Comparison of ENCODE assay signal across 9 cellular contexts in genomic region chr1:110872366-110872744, GRCh38. TPM values are rescaled to one million over a fixed set of nuclear protein-coding genes. Genes with fewer than 3 reads are reported as not detected.
DNase-seq lines count a peak whose midpoint lies in the region; ATAC-seq and FAIRE-seq lines count a peak whose summit lies in the region.
"Had no signal": no experiment of that assay in that cellular context is flagged by ENCODE, and none has a peak within 500 bp of the region (broad histone marks: within the 10 kb centered on the region; RNA-seq: fewer than 3 reads in every experiment).

No MANE protein-coding gene starts in this region.

- H3K4me1 Mint-ChIP-seq in activated T-helper 17 cell treated with anti-CD3 and anti-CD28 coated beads, Interleukin-2, amount 50 U/mL, for 72 hours, result peaks cover 16% of the 10 kb centered on the region

- H3K27ac ChIP-seq in small intestine (ENCODE audit: low read depth in 1 of 2, low read length in 1 of 2), result peak overlapping the region; percentile 8 to 89
- H3K27ac ChIP-seq: cardiac muscle cell had no signal

- H3K4me3 ChIP-seq in small intestine (ENCODE audit: low read depth in 1 of 2, low read length in 2 of 2), result no peak overlapping the region
- H3K4me3 ChIP-seq: cardiac muscle cell had no signal

- no peaks in the 10 kb centered on the region for H3K9me3 ChIP-seq in small intestine (ENCODE audit: control insufficient read depth, low read depth)

- peaks cover 5% of the 10 kb centered on the region for H3K9me3 Mint-ChIP-seq in activated T-helper 17 cell treated with anti-CD3 and anti-CD28 coated beads, Interleukin-2, amount 50 U/mL, for 72 hours

- peaks cover 0 to 3% of the 10 kb centered on the region in 2 donors for H3K4me1 ChIP-seq in small intestine (ENCODE audit: control insufficient read depth in 2 of 2, insufficient read depth in 1 of 2, low read depth in 1 of 2, low read length in 1 of 2)

- intact Hi-C loops in left colon (cut with DNase I, micrococcal nuclease), result no loop called here

- no peak for DNase-seq in small intestine
- DNase-seq in central memory CD4-positive, alpha-beta T cell, result no peak
- no peak for DNase-seq in DMS 273 (lab: John Stamatoyannopoulos, UW; ENCODE audit: unreplicated experiment)
- no peak for DNase-seq in amygdala (lab: John Stamatoyannopoulos, UW)
- no peak for DNase-seq in left colon

- FAIRE-seq in small intestine (lab: Jason Lieb, UNC), result no peak

- H3K4me3 Mint-ChIP-seq in activated T-helper 17 cell treated with anti-CD3 and anti-CD28 coated beads, Interleukin-2, amount 50 U/mL, for 72 hours, result peak overlapping the region; percentile 93

- no peaks in the 10 kb centered on the region for H3K27me3 ChIP-seq in small intestine (ENCODE audit: control insufficient read depth in 2 of 2, insufficient read depth in 2 of 2, low read length in 2 of 2)
- H3K27me3 ChIP-seq: cardiac muscle cell had no signal

- no peaks in the 10 kb centered on the region for H3K36me3 ChIP-seq in small intestine (ENCODE audit: control insufficient read depth in 2 of 2, insufficient read depth in 2 of 2, low read length in 2 of 2)
- H3K36me3 ChIP-seq: cardiac muscle cell had no signal

- no peaks in the 10 kb centered on the region for H3K27me3 Mint-ChIP-seq in activated T-helper 17 cell treated with anti-CD3 and anti-CD28 coated beads, Interleukin-2, amount 50 U/mL, for 72 hours

- peak; percentile 50 for ATAC-seq in GM18907 (IDR thresholded peaks at IDR 0.05; ENCODE audit: unreplicated experiment)
- ATAC-seq in HG02870 (IDR thresholded peaks at IDR 0.05; ENCODE audit: unreplicated experiment), result peak; percentile 32
- ATAC-seq in activated T-helper 17 cell treated with anti-CD3 and anti-CD28 coated beads, Interleukin-2, amount 50 U/mL, for 72 hours (replicated peaks), result no peak
- no peak for ATAC-seq in left colon

- 48 to 58% (median 57%) methylated on average over 2 of the region's 2 CpGs for WGBS in small intestine, 3 donors

- peak overlapping the region; percentile 92 for H3K27ac Mint-ChIP-seq in activated T-helper 17 cell treated with anti-CD3 and anti-CD28 coated beads, Interleukin-2, amount 50 U/mL, for 72 hours

- peaks cover 47% of the 10 kb centered on the region for H3K36me3 Mint-ChIP-seq in activated T-helper 17 cell treated with anti-CD3 and anti-CD28 coated beads, Interleukin-2, amount 50 U/mL, for 72 hours (ENCODE audit: low read depth)

RNA-seq across cellular contexts. Expression of gene CD53, which starts 0.6 kb away (rescaled TPM):
- 100 to 1,000 TPM; 315 to 427 TPM for total RNA-seq in activated T-helper 17 cell treated with anti-CD3 and anti-CD28 coated beads, Interleukin-2, amount 50 U/mL, for 72 hours
- 10 to 100 TPM in 2 of 3 donors, 1 to 10 TPM in 1; 9.6 to 35.8 (median 18.9) TPM for polyA plus RNA-seq in small intestine
- total RNA-seq in left colon, result 10 to 100 TPM in 1 of 2 donors, 1 to 10 TPM in 1; 7.5 to 20.8 TPM
- total RNA-seq: cardiac muscle cell had no signal
- polyA plus RNA-seq: cardiac muscle cell had no signal

Comparison
In these comparisons a context has a peak if more than half of its experiments do, and no peak if none do; other contexts are left out.
1. ATAC-seq: peak in GM18907 (single experiment) and HG02870 (single experiment); none in activated T-helper 17 cell treated with anti-CD3 and anti-CD28 coated beads, Interleukin-2, amount 50 U/mL, for 72 hours (single experiment) and left colon (single experiment).
2. RNA of gene CD53, which starts 0.6 kb away (total RNA-seq): 315 to 427 TPM in activated T-helper 17 cell treated with anti-CD3 and anti-CD28 coated beads, Interleukin-2, amount 50 U/mL, for 72 hours; 7.5 to 20.8 TPM in left colon; every median in the first group is over 10 times any median in the second.